In genomic region chr1:35725591-35725990, GRCh38 we compare ENCODE assay signal across 16 cellular contexts. TPM values are rescaled to one million over a fixed set of nuclear protein-coding genes. Genes with fewer than 3 reads are reported as not detected.
DNase-seq lines count a peak whose midpoint lies in the region; ATAC-seq, FAIRE-seq and TF ChIP-seq lines count a peak whose summit lies in the region.
"Had no signal": no experiment of that assay in that cellular context is flagged by ENCODE, and none has a peak within 500 bp of the region (broad histone marks: within the 10 kb centered on the region; RNA-seq: fewer than 3 reads in every experiment).

No MANE protein-coding gene starts in this region.

- H3K9ac ChIP-seq in astrocyte (ENCODE audit: low read length), result no peak overlapping the region

- H3K79me2 ChIP-seq in astrocyte (ENCODE audit: insufficient read depth, low read length) (no peaks in the 10 kb centered on the region), osteoblast (ENCODE audit: insufficient read depth, low read length) (no peaks in the 10 kb centered on the region)

- DNase-seq in G401 (ENCODE audit: low spot score) (peak; percentile 3), astrocyte (ENCODE audit: low read depth) (no peak), glutamatergic neuron (no peak), osteoblast (ENCODE audit: insufficient read length, low spot score, missing footprints) (no peak), NCI-H748 treated with DMSO at 0.1 percent for 48 hours (lab: John Stamatoyannopoulos, UW) (no peak), OCI-M1 (lab: John Stamatoyannopoulos, UW) (no peak)
- DNase-seq in stimulated activated CD4-positive, alpha-beta T cell treated with anti-CD3 and anti-CD28 coated beads, Interleukin-2, amount 100 ng/mL, for 48 hours, result no peak
- DNase-seq: activated CD4-positive, alpha-beta T cell treated with anti-CD3 and anti-CD28 coated beads for 36 hours; NCI-H187; NCI-H774; Right ventricle myocardium superior; T-helper 9 cell had no signal

- H3K4me1 Mint-ChIP-seq in astrocyte (ENCODE audit: low read depth, unreplicated experiment) (peaks cover 6% of the 10 kb centered on the region), glutamatergic neuron (ENCODE audit: low read depth, unreplicated experiment) (peaks cover 13% of the 10 kb centered on the region)
- H3K4me1 Mint-ChIP-seq: activated CD4-positive, alpha-beta T cell treated with anti-CD3 and anti-CD28 coated beads for 36 hours had no signal

- no peaks in the 10 kb centered on the region for H3K9me3 ChIP-seq in astrocyte (ENCODE audit: insufficient read depth, low read depth, low read length)
- no peaks in the 10 kb centered on the region for H3K9me3 ChIP-seq in osteoblast (ENCODE audit: low read depth, low read length)
- H3K9me3 ChIP-seq: esophagus muscularis mucosa had no signal

- H3K36me3 Mint-ChIP-seq in astrocyte (ENCODE audit: low read depth, unreplicated experiment), result peaks cover 2% of the 10 kb centered on the region
- no peaks in the 10 kb centered on the region for H3K36me3 Mint-ChIP-seq in glutamatergic neuron (ENCODE audit: unreplicated experiment)
- H3K36me3 Mint-ChIP-seq: memory B cell had no signal

- H4K20me1 ChIP-seq in astrocyte (ENCODE audit: insufficient read depth, low read length), result no peaks in the 10 kb centered on the region
- no peaks in the 10 kb centered on the region for H4K20me1 ChIP-seq in osteoblast (ENCODE audit: insufficient read depth, low read length)

- ATAC-seq in GM18873 (IDR thresholded peaks at IDR 0.05; ENCODE audit: low FRiP score, unreplicated experiment), result no peak
- ATAC-seq: activated CD4-positive, alpha-beta T cell treated with anti-CD3 and anti-CD28 coated beads for 36 hours had no signal

- H3K27ac ChIP-seq in astrocyte (ENCODE audit: low read depth, low read length), result no peak overlapping the region
- no peak overlapping the region for H3K27ac ChIP-seq in osteoblast (ENCODE audit: low read depth, low read length)
- H3K27ac ChIP-seq: coronary artery, esophagus muscularis mucosa had no signal

- H3K4me2 ChIP-seq in astrocyte (ENCODE audit: low read length), result peak overlapping the region; percentile 50
- no peak overlapping the region for H3K4me2 ChIP-seq in osteoblast (ENCODE audit: insufficient read depth, low read length)

- in situ Hi-C loops in G401 (cut with HindIII; ENCODE audit: low sequenced_read_pairs), result loop anchor here (10.0 kb wide), 1 partner anchor 161 kb away; no protein-coding TSS in a partner anchor

- H3K4me3 ChIP-seq in astrocyte (ENCODE audit: insufficient read depth, low read depth, low read length) (no peak overlapping the region), osteoblast (ENCODE audit: insufficient read depth, low read length) (no peak overlapping the region)
- H3K4me3 ChIP-seq: coronary artery, esophagus muscularis mucosa had no signal

- FAIRE-seq in astrocyte (lab: Jason Lieb, UNC), result no peak

- no peaks in the 10 kb centered on the region for H3K9me3 Mint-ChIP-seq in astrocyte (ENCODE audit: unreplicated experiment)
- H3K9me3 Mint-ChIP-seq in glutamatergic neuron (ENCODE audit: unreplicated experiment), result peaks cover 6% of the 10 kb centered on the region
- H3K9me3 Mint-ChIP-seq: memory B cell had no signal

- no peaks in the 10 kb centered on the region for H3K4me1 ChIP-seq in astrocyte (ENCODE audit: insufficient read depth, low read length)
- no peaks in the 10 kb centered on the region for H3K4me1 ChIP-seq in osteoblast (ENCODE audit: insufficient read depth, low read length)

- H3K4me3 Mint-ChIP-seq in astrocyte (ENCODE audit: unreplicated experiment), result no peak overlapping the region
- peak overlapping the region; percentile 48 for H3K4me3 Mint-ChIP-seq in glutamatergic neuron (ENCODE audit: unreplicated experiment)
- H3K4me3 Mint-ChIP-seq: activated CD4-positive, alpha-beta T cell treated with anti-CD3 and anti-CD28 coated beads for 36 hours; memory B cell had no signal

- no peak for TF ChIP-seq CTCF in astrocyte (IDR thresholded peaks at IDR 0.05; ENCODE audit: insufficient read depth, low read depth, low read length)
- no peak for TF ChIP-seq CTCF in glutamatergic neuron (IDR thresholded peaks at IDR 0.05; ENCODE audit: partially characterized antibody, unreplicated experiment)
- no peak for TF ChIP-seq CTCF in osteoblast (IDR thresholded peaks at IDR 0.05; ENCODE audit: extremely low read depth, low read depth, low read length)

- H3K27ac Mint-ChIP-seq in astrocyte (ENCODE audit: unreplicated experiment) (no peak overlapping the region), glutamatergic neuron (ENCODE audit: unreplicated experiment) (peak overlapping the region; percentile 83)
- H3K27ac Mint-ChIP-seq: activated CD4-positive, alpha-beta T cell treated with anti-CD3 and anti-CD28 coated beads for 36 hours had no signal

- H2AFZ ChIP-seq in astrocyte (ENCODE audit: low read depth, low read length), result no peak overlapping the region
- peak overlapping the region; percentile 51 for H2AFZ ChIP-seq in osteoblast (ENCODE audit: low read length)

- H3K27me3 ChIP-seq in astrocyte (ENCODE audit: insufficient read depth, low read length), result no peaks in the 10 kb centered on the region
- H3K27me3 ChIP-seq in osteoblast (ENCODE audit: insufficient read depth, low read length), result no peaks in the 10 kb centered on the region
- H3K27me3 ChIP-seq: esophagus muscularis mucosa had no signal

- H3K36me3 ChIP-seq in astrocyte (ENCODE audit: insufficient read depth, low read length) (no peaks in the 10 kb centered on the region), osteoblast (ENCODE audit: insufficient read depth, low read length) (no peaks in the 10 kb centered on the region)
- H3K36me3 ChIP-seq: esophagus muscularis mucosa had no signal

- H3K27me3 Mint-ChIP-seq in astrocyte (ENCODE audit: low read depth, unreplicated experiment) (peaks cover 6% of the 10 kb centered on the region), glutamatergic neuron (ENCODE audit: unreplicated experiment) (peaks cover 1% of the 10 kb centered on the region)
- H3K27me3 Mint-ChIP-seq: activated CD4-positive, alpha-beta T cell treated with anti-CD3 and anti-CD28 coated beads for 36 hours; memory B cell had no signal

RNA-seq across cellular contexts. Expression of gene C1orf216, which starts 6.9 kb away (rescaled TPM):
- total RNA-seq in G401 (2014; rRNA removed; shearing (Covaris generic)), result 18.0 and 18.4 TPM in 2 replicates
- total RNA-seq in astrocyte (12.2 and 12.5 TPM in 2 replicates), glutamatergic neuron (ENCODE audit: unreplicated experiment) (21.6 TPM), osteoblast (25.3 and 26.8 TPM in 2 replicates)

RNA-seq across cellular contexts. Expression of gene CLSPN, which starts 44.2 kb away (rescaled TPM):
- total RNA-seq in G401 (2014; rRNA removed; shearing (Covaris generic)), result 14.3 and 25.1 TPM in 2 replicates
- 4.3 and 5.3 TPM in 2 replicates for total RNA-seq in astrocyte
- total RNA-seq in glutamatergic neuron (ENCODE audit: unreplicated experiment), result 8.2 TPM
- total RNA-seq in osteoblast, result 1.8 and 2.9 TPM in 2 replicates
